ENCODE assay signal across 16 cellular contexts in genomic region chr17:2705888-2706795, GRCh38. TPM values are rescaled to one million over a fixed set of nuclear protein-coding genes. Genes with fewer than 3 reads are reported as not detected.
DNase-seq lines count a peak whose midpoint lies in the region; ATAC-seq and TF ChIP-seq lines count a peak whose summit lies in the region.
"Had no signal": no experiment of that assay in that cellular context is flagged by ENCODE, and none has a peak within 500 bp of the region (broad histone marks: within the 10 kb centered on the region; RNA-seq: fewer than 3 reads in every experiment).

No MANE protein-coding gene starts in this region.

- no peaks in the 10 kb centered on the region for H3K27me3 ChIP-seq in mammary epithelial cell (ENCODE audit: insufficient read depth, low read length)
- no peaks in the 10 kb centered on the region for H3K27me3 ChIP-seq in aorta (ENCODE audit: control insufficient read depth in 1 of 2, insufficient read depth in 2 of 2, low read length in 1 of 2)

- WGBS in mammary epithelial cell (ENCODE audit: low coverage, missing lambda C conversion rate), result 94% methylated on average over 22 of the region's 25 CpGs
- 89 to 90% methylated on average over 25 of the region's 25 CpGs for WGBS in aorta, 2 donors

- H3K79me2 ChIP-seq in mammary epithelial cell (ENCODE audit: insufficient read depth, low read length), result peaks cover 77% of the 10 kb centered on the region

- POLR2A ChIA-PET in MCF 10A (lab: Yijun Ruan, JAX), result interaction anchor here (0.6 kb wide), 1 partner anchor 89 kb away, joined by 3 read pairs; no protein-coding TSS in a partner anchor

- no peak for DNase-seq in MCF 10A (ENCODE audit: unreplicated experiment)
- no peak for DNase-seq in mammary epithelial cell
- peak in 2 of 3 donors; percentile 25 to 49 for DNase-seq in mucosa of descending colon
- peak; percentile 39 to 70 for DNase-seq in aorta
- no peak for DNase-seq in NCI-H1092 (lab: John Stamatoyannopoulos, UW)
- DNase-seq in amniotic stem cell (lab: John Stamatoyannopoulos, UW), result no peak
- DNase-seq: activated CD4-positive, alpha-beta T cell treated with anti-CD3 and anti-CD28 coated beads, Interleukin-2, amount 50 U/mL, for 48 hours; activated gamma-delta T cell treated with Interleukin-2 at 50 U/mL for 16 hours; DMS153; NCI-H187 treated with DMSO at 0.1 percent for 48 hours; NCI-H526 treated with DMSO at 0.1 percent for 48 hours; T1000 had no signal

- intact Hi-C loops in MCF 10A (cut with micrococcal nuclease) (no loop called here), mammary epithelial cell (cut with micrococcal nuclease) (no loop called here), mucosa of descending colon (cut with DNase I, micrococcal nuclease) (no loop called here), aorta (cut with DNase I) (no loop called here)
- intact Hi-C loops in dendritic cell treated with granulocyte-macrophage colony-stimulating factor and Interleukin-4, amounts not matched to agents 40 ng/mL and 50 ng/mL, for 4 days (cut with micrococcal nuclease), result no loop called here

- no peak overlapping the region for H3K4me2 ChIP-seq in mammary epithelial cell (ENCODE audit: insufficient read depth, low read depth, low read length)

- H2AFZ ChIP-seq in mammary epithelial cell (ENCODE audit: low read depth, low read length), result no peak overlapping the region
- H2AFZ ChIP-seq: GM23248 had no signal

- H3K27ac Mint-ChIP-seq in MCF 10A (ENCODE audit: low read depth, unreplicated experiment), result peak overlapping the region; percentile 61
- H3K27ac Mint-ChIP-seq in dendritic cell treated with granulocyte-macrophage colony-stimulating factor and Interleukin-4, amounts not matched to agents 40 ng/mL and 50 ng/mL, for 4 days, result peak overlapping the region; percentile 42

- no peaks in the 10 kb centered on the region for H3K9me3 ChIP-seq in mammary epithelial cell (replicated peaks; ENCODE audit: insufficient read depth, low read length)
- no peaks in the 10 kb centered on the region for H3K9me3 ChIP-seq in mucosa of descending colon
- no peaks in the 10 kb centered on the region for H3K9me3 ChIP-seq in aorta (ENCODE audit: control insufficient read depth, low read length)

- in situ Hi-C loops in mammary epithelial cell (cut with MboI; ENCODE audit: low sequenced_read_pairs in 2 of 2), result no loop called here

- H3K4me3 Mint-ChIP-seq in MCF 10A (ENCODE audit: unreplicated experiment), result no peak overlapping the region
- H3K4me3 Mint-ChIP-seq in dendritic cell treated with granulocyte-macrophage colony-stimulating factor and Interleukin-4, amounts not matched to agents 40 ng/mL and 50 ng/mL, for 4 days, result no peak overlapping the region

- no peaks in the 10 kb centered on the region for H3K27me3 Mint-ChIP-seq in MCF 10A (ENCODE audit: insufficient read depth, unreplicated experiment)
- H3K27me3 Mint-ChIP-seq in dendritic cell treated with granulocyte-macrophage colony-stimulating factor and Interleukin-4, amounts not matched to agents 40 ng/mL and 50 ng/mL, for 4 days, result no peaks in the 10 kb centered on the region

- no TSS peak for BruUV-seq in MCF 10A (replicated peaks; lab: Mats Ljungman, UMichigan)
- BruUV-seq in mammary epithelial cell (replicated peaks; lab: Mats Ljungman, UMichigan), result no TSS peak

- H3K27ac ChIP-seq in mammary epithelial cell (ENCODE audit: insufficient read depth, low read depth, low read length) (no peak overlapping the region), aorta (ENCODE audit: low read depth in 1 of 2, low read length in 2 of 2) (no peak overlapping the region)
- H3K27ac ChIP-seq: GM23248 had no signal

- no peak overlapping the region for H3K4me3 ChIP-seq in mammary epithelial cell (replicated peaks in 1 of 3; ENCODE audit: insufficient read depth in 1 of 3, low read depth in 2 of 3, low read length in 3 of 3)
- H3K4me3 ChIP-seq in mucosa of descending colon, result no peak overlapping the region
- no peak overlapping the region for H3K4me3 ChIP-seq in aorta (ENCODE audit: low read length in 2 of 2)
- H3K4me3 ChIP-seq: GM23248 had no signal

- peaks cover 3% of the 10 kb centered on the region for H3K36me3 ChIP-seq in mammary epithelial cell (ENCODE audit: insufficient read depth, low read length)
- peaks cover 19% of the 10 kb centered on the region for H3K36me3 ChIP-seq in mucosa of descending colon (ENCODE audit: low read depth)
- peaks cover 0 to 8% of the 10 kb centered on the region in 2 donors for H3K36me3 ChIP-seq in aorta (ENCODE audit: control insufficient read depth in 1 of 2, insufficient read depth in 2 of 2, low read length in 1 of 2)

- ATAC-seq in mucosa of descending colon, result no peak
- ATAC-seq in aorta (ENCODE audit: low FRiP score), result no peak
- ATAC-seq in HG02840 (IDR thresholded peaks at IDR 0.05; ENCODE audit: low FRiP score, unreplicated experiment), result no peak

- peaks cover 29% of the 10 kb centered on the region for H3K36me3 Mint-ChIP-seq in MCF 10A (ENCODE audit: insufficient read depth, unreplicated experiment)
- peaks cover 53% of the 10 kb centered on the region for H3K36me3 Mint-ChIP-seq in dendritic cell treated with granulocyte-macrophage colony-stimulating factor and Interleukin-4, amounts not matched to agents 40 ng/mL and 50 ng/mL, for 4 days (ENCODE audit: low read depth)

- no peaks in the 10 kb centered on the region for H3K9me3 Mint-ChIP-seq in MCF 10A (ENCODE audit: unreplicated experiment)
- no peaks in the 10 kb centered on the region for H3K9me3 Mint-ChIP-seq in dendritic cell treated with granulocyte-macrophage colony-stimulating factor and Interleukin-4, amounts not matched to agents 40 ng/mL and 50 ng/mL, for 4 days

- H3K4me1 ChIP-seq in mammary epithelial cell (ENCODE audit: insufficient read depth, low read length), result peaks cover 28% of the 10 kb centered on the region
- peaks cover 37% of the 10 kb centered on the region for H3K4me1 ChIP-seq in mucosa of descending colon (ENCODE audit: low read depth)
- H3K4me1 ChIP-seq in aorta (ENCODE audit: control insufficient read depth in 1 of 2, insufficient read depth in 2 of 2, low read length in 2 of 2), result peaks cover 0 to 2% of the 10 kb centered on the region in 2 donors

- no peak for TF ChIP-seq CTCF in MCF 10A (IDR thresholded peaks at IDR 0.05; ENCODE audit: unreplicated experiment)
- no peak for TF ChIP-seq CTCF in mammary epithelial cell (conservative IDR thresholded peaks at IDR 0.05 in 1 of 2, IDR thresholded peaks at IDR 0.05 in 1 of 2; ENCODE audit: extremely low read depth in 1 of 2, insufficient read depth in 1 of 2, low read depth in 1 of 2, low read length in 2 of 2)
- no peak for TF ChIP-seq CTCF in mucosa of descending colon (IDR thresholded peaks at IDR 0.05)

- CTCF ChIA-PET in MCF 10A (lab: Yijun Ruan, JAX) (interaction anchor here (0.7 to 1.7 kb wide), 3 partner anchors 10 to 323 kb away, joined by 3 to 5 read pairs (median 3); no protein-coding TSS in a partner anchor), mammary epithelial cell (lab: Charles Lee; ENCODE audit: low non-redundant PET) (no interaction called here)

- H4K20me1 ChIP-seq in mammary epithelial cell (ENCODE audit: insufficient read depth, low read length), result peaks cover 10% of the 10 kb centered on the region

- peaks cover 29% of the 10 kb centered on the region for H3K4me1 Mint-ChIP-seq in MCF 10A (ENCODE audit: insufficient read depth, unreplicated experiment)
- peaks cover 47% of the 10 kb centered on the region for H3K4me1 Mint-ChIP-seq in dendritic cell treated with granulocyte-macrophage colony-stimulating factor and Interleukin-4, amounts not matched to agents 40 ng/mL and 50 ng/mL, for 4 days (ENCODE audit: low read depth)

- dilution Hi-C loops in mammary epithelial cell (cut with HindIII; ENCODE audit: low sequenced_read_pairs), result no loop called here

- no peak overlapping the region for H3K9ac ChIP-seq in mammary epithelial cell (ENCODE audit: insufficient read depth, low read length)
- H3K9ac ChIP-seq: GM23248 had no signal

RNA-seq across cellular contexts. Expression of gene CLUH, which starts 5.4 kb away (rescaled TPM):
- 66.6 and 80.4 TPM in 2 replicates for total RNA-seq in MCF 10A (2022)
- total RNA-seq in mammary epithelial cell, result 10 to 100 TPM; 64.2 to 97.0 TPM
- polyA plus RNA-seq in mammary epithelial cell, result 55.9 TPM
- polyA minus RNA-seq in mammary epithelial cell, result 36.9 TPM
- 100 to 1,000 TPM; 120 to 149 (median 145) TPM for total RNA-seq in mucosa of descending colon
- total RNA-seq in aorta, result 10 to 100 TPM; 33.5 to 35.1 TPM
- 10 to 100 TPM; 17.3 to 23.6 TPM for polyA plus RNA-seq in aorta

RNA-seq across cellular contexts. Expression of gene CCDC92B, which starts 43.3 kb away (rescaled TPM):
- total RNA-seq in MCF 10A (2022) (not detected in 2 replicates), mammary epithelial cell (under 1 TPM in 1 of 2 donors, not detected in 1; 0.09 TPM), mucosa of descending colon (1 to 10 TPM; 1.3 to 2.2 (median 2.2) TPM), aorta (under 1 TPM in 1 of 2 donors, not detected in 1; 0.18 TPM)
- polyA plus RNA-seq in mammary epithelial cell (0.02 TPM), aorta (not detected)
- polyA minus RNA-seq in mammary epithelial cell, result not detected
- total RNA-seq: GM23248, RPMI7951 had no signal
- polyA plus RNA-seq: GM23248 had no signal

Comparison
In these comparisons a context has a peak if more than half of its experiments do, and no peak if none do; other contexts are left out.
1. DNase-seq: peak in mucosa of descending colon (2 of 3) and aorta (2 of 2); none in MCF 10A (single experiment), mammary epithelial cell (single experiment), NCI-H1092 (single experiment) and amniotic stem cell (single experiment).